In the genomic region with DNA sequence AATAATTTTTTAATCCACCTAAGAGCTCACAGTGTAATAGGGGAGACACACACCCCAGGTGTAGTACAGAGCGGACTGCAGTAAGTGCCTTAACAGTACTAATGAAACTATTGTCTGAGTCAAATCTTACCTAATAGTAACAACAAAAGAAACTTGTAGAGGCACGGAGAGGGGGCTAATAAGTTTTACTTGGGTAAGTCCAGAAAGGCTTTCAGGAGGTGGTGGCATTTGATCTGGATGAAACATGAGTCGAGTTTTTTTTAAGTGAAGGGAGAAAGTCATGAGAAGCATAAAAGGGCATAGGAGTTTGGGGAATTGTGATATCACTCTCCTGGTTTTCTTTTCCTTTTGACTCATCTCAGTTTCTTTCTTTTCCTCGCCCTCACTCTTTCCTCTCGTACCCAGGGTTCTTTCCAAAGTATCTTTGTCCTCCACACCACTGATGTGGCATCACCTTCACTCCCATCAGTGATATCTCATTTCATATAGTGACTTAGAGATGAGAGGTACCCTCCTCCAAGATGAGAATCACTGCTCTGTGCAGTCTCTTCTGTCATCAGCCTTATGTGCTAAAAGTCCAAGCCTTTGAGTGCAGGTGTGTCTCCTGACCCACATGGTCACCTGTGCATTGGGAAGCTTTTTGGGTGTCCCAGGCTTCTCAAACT, we compare ENCODE assay signal across 8 cellular contexts. TPM values are rescaled to one million over a fixed set of nuclear protein-coding genes. Genes with fewer than 3 reads are reported as not detected.
DNase-seq lines count a peak whose midpoint lies in the region; ATAC-seq and TF ChIP-seq lines count a peak whose summit lies in the region.

No MANE protein-coding gene starts in this region.

- peaks cover 13 to 23% of the 10 kb centered on the region in 2 experiments for H3K36me3 ChIP-seq in trophoblast cell (ENCODE audit: control insufficient read depth in 1 of 2, insufficient read depth in 2 of 2, low read length in 2 of 2)

- DNase-seq in GM10248 (ENCODE audit: extremely low spot score) (peak; percentile 62), trophoblast cell (no peak), AML-193 (lab: John Stamatoyannopoulos, UW) (no peak)
- no peak for DNase-seq in activated CD4-positive, CD25-positive, alpha-beta regulatory T cell treated with anti-CD3 and anti-CD28 coated beads, Interleukin-2, amount 50 U/mL, for 72 hours

- H2AK5ac ChIP-seq in trophoblast cell (ENCODE audit: low read length): no peak overlapping the region

- peaks cover 55% of the 10 kb centered on the region for H3K36me3 Mint-ChIP-seq in dendritic cell treated with granulocyte-macrophage colony-stimulating factor and Interleukin-4, amounts not matched to agents 40 ng/mL and 50 ng/mL, for 4 days (ENCODE audit: low read depth)

- H3K79me1 ChIP-seq in trophoblast cell (ENCODE audit: low read length): peaks cover 16% of the 10 kb centered on the region

- TF ChIP-seq CTCF in GM10248 (IDR thresholded peaks at IDR 0.05; ENCODE audit: control extremely low read depth, extremely low read depth, low read depth, missing control alignments): no peak

- CTCF ChIA-PET in GM10248 (lab: Yijun Ruan, JAX): no interaction called here

- no peak overlapping the region for H2BK120ac ChIP-seq in trophoblast cell (ENCODE audit: insufficient read depth, low read length, poor library complexity)

- peaks cover 42% of the 10 kb centered on the region for H3K79me2 ChIP-seq in trophoblast cell (ENCODE audit: control insufficient read depth, insufficient read depth, low read length, poor library complexity)

- peaks cover 4% of the 10 kb centered on the region for H3K27me3 Mint-ChIP-seq in dendritic cell treated with granulocyte-macrophage colony-stimulating factor and Interleukin-4, amounts not matched to agents 40 ng/mL and 50 ng/mL, for 4 days

- H3K4me1 Mint-ChIP-seq in dendritic cell treated with granulocyte-macrophage colony-stimulating factor and Interleukin-4, amounts not matched to agents 40 ng/mL and 50 ng/mL, for 4 days (ENCODE audit: low read depth): peaks cover 56% of the 10 kb centered on the region

- H3K4ac ChIP-seq in trophoblast cell (ENCODE audit: low read depth, low read length): peak overlapping the region; percentile 98

- H4K12ac ChIP-seq in trophoblast cell (ENCODE audit: low read depth, low read length): no peak overlapping the region

- peaks cover 10 to 13% of the 10 kb centered on the region in 2 experiments for H3K4me1 ChIP-seq in trophoblast cell (ENCODE audit: control insufficient read depth in 1 of 2, insufficient read depth in 2 of 2, low read length in 2 of 2)

- H3K9ac ChIP-seq in trophoblast cell (ENCODE audit: low read length): no peak overlapping the region

- no CpG with 5 or more reads among the region's 5 CpGs for WGBS in trophoblast cell (ENCODE audit: extremely low coverage, insufficient coverage, insufficient read length)

- H3K9me3 ChIP-seq in trophoblast cell (ENCODE audit: insufficient read depth, low read depth, low read length): no peaks in the 10 kb centered on the region

- peak overlapping the region; percentile 96 for H3K27ac Mint-ChIP-seq in dendritic cell treated with granulocyte-macrophage colony-stimulating factor and Interleukin-4, amounts not matched to agents 40 ng/mL and 50 ng/mL, for 4 days

- H3K4me3 Mint-ChIP-seq in dendritic cell treated with granulocyte-macrophage colony-stimulating factor and Interleukin-4, amounts not matched to agents 40 ng/mL and 50 ng/mL, for 4 days: no peak overlapping the region

- H2AFZ ChIP-seq in trophoblast cell (ENCODE audit: insufficient read depth, low read length, poor library complexity): no peak overlapping the region

- intact Hi-C loops in dendritic cell treated with granulocyte-macrophage colony-stimulating factor and Interleukin-4, amounts not matched to agents 40 ng/mL and 50 ng/mL, for 4 days (cut with micrococcal nuclease): loop anchor here (10.0 kb wide), 1 partner anchor 170 kb away; no protein-coding TSS in a partner anchor

- H2BK12ac ChIP-seq in trophoblast cell (ENCODE audit: low read length): no peak overlapping the region

- H3K27me3 ChIP-seq in trophoblast cell (ENCODE audit: insufficient read depth, low read length): no peaks in the 10 kb centered on the region

- H3K23ac ChIP-seq in trophoblast cell (ENCODE audit: low read length): no peak overlapping the region

- no peak overlapping the region for H3K27ac ChIP-seq in trophoblast cell (ENCODE audit: low read depth, low read length)

- no peak overlapping the region for H2BK5ac ChIP-seq in trophoblast cell (ENCODE audit: low read depth, low read length, poor library complexity)

- H3K4me3 ChIP-seq in trophoblast cell (ENCODE audit: low read depth, low read length): no peak overlapping the region

- H3K18ac ChIP-seq in trophoblast cell (ENCODE audit: low read length): no peak overlapping the region

- POLR2A ChIA-PET in GM10248 (lab: Yijun Ruan, JAX): interaction anchor here (0.7 kb wide), 1 partner anchor 48 kb away, joined by 4 read pairs; no protein-coding TSS in a partner anchor

- no peak overlapping the region for H4K91ac ChIP-seq in trophoblast cell (ENCODE audit: low read depth, low read length)

- ATAC-seq in HG02870 (IDR thresholded peaks at IDR 0.05; ENCODE audit: unreplicated experiment) (peak; percentile 59), HG03469 (IDR thresholded peaks at IDR 0.05; ENCODE audit: unreplicated experiment) (no peak), HG03520 (IDR thresholded peaks at IDR 0.05; ENCODE audit: unreplicated experiment) (no peak)

- no peak overlapping the region for H3K14ac ChIP-seq in trophoblast cell (ENCODE audit: low read length)

- H3K9me3 Mint-ChIP-seq in dendritic cell treated with granulocyte-macrophage colony-stimulating factor and Interleukin-4, amounts not matched to agents 40 ng/mL and 50 ng/mL, for 4 days: no peaks in the 10 kb centered on the region

- peak overlapping the region; percentile 43 for H3K4me2 ChIP-seq in trophoblast cell (ENCODE audit: low read length)

- no peak overlapping the region for H4K8ac ChIP-seq in trophoblast cell (ENCODE audit: low read depth, low read length)

RNA-seq across cellular contexts. Expression of a gene that starts 2.0 kb away (rescaled TPM):
- 203 and 211 TPM in 2 replicates for polyA plus RNA-seq in trophoblast cell (2013)
